8 cellular contexts compared by ENCODE assay signal in genomic region chr11:68146704-68147474, GRCh38. TPM values are rescaled to one million over a fixed set of nuclear protein-coding genes. Genes with fewer than 3 reads are reported as not detected.
A peak's percentile ranks its signal among the peaks of the same experiment; 100 is the strongest.
DNase-seq lines count a peak whose midpoint lies in the region; ATAC-seq and TF ChIP-seq lines count a peak whose summit lies in the region.

No MANE protein-coding gene starts in this region.

- no peaks in the 10 kb centered on the region for H3K9me3 Mint-ChIP-seq in CD8-positive, alpha-beta T cell
- no peaks in the 10 kb centered on the region for H3K9me3 Mint-ChIP-seq in activated CD8-positive, alpha-beta memory T cell treated with anti-CD3 and anti-CD28 coated beads, Interleukin-2, amount 10 ng/mL, durations not matched to agents 7 days and 5 days (ENCODE audit: low read depth)

- POLR2A ChIA-PET in CD8-positive, alpha-beta T cell (lab: Charles Lee), result no interaction called here

- no peak for ATAC-seq in CD8-positive, alpha-beta T cell
- ATAC-seq in GM21447 (IDR thresholded peaks at IDR 0.05; ENCODE audit: unreplicated experiment) (no peak), HG03095 (IDR thresholded peaks at IDR 0.05; ENCODE audit: unreplicated experiment) (no peak)
- ATAC-seq in activated CD8-positive, alpha-beta memory T cell treated with anti-CD3 and anti-CD28 coated beads, Interleukin-2, amount 10 ng/mL, durations not matched to agents 7 days and 5 days, result no peak

- peak; percentile 67 for DNase-seq in H4 (ENCODE audit: low spot score)
- DNase-seq in NCI-H510A treated with DMSO at 0.1 percent for 48 hours (lab: John Stamatoyannopoulos, UW), result peak; percentile 79
- peak; percentile 30 for DNase-seq in putamen (ENCODE audit: low spot score)
- no peak for DNase-seq in CD8-positive, alpha-beta T cell
- no peak for DNase-seq in activated CD8-positive, alpha-beta memory T cell treated with anti-CD3 and anti-CD28 coated beads, Interleukin-2, amount 10 ng/mL, durations not matched to agents 7 days and 5 days

- peaks cover 7 to 19% of the 10 kb centered on the region in 2 donors for H3K4me1 ChIP-seq in esophagus (ENCODE audit: control insufficient read depth in 2 of 2, insufficient read depth in 2 of 2, low read length in 1 of 2)
- H3K4me1 ChIP-seq in CD8-positive, alpha-beta T cell (ENCODE audit: insufficient read depth, low read length), result peaks cover 7% of the 10 kb centered on the region

- no peaks in the 10 kb centered on the region for H3K36me3 ChIP-seq in esophagus (ENCODE audit: control insufficient read depth in 2 of 2, insufficient read depth in 2 of 2, low read length in 1 of 2)
- H3K36me3 ChIP-seq in CD8-positive, alpha-beta T cell (ENCODE audit: insufficient read depth, low read length), result no peaks in the 10 kb centered on the region

- no peaks in the 10 kb centered on the region for H3K9me3 ChIP-seq in esophagus (ENCODE audit: control insufficient read depth in 2 of 2, insufficient read depth in 1 of 2, low read depth in 1 of 2, low read length in 1 of 2)
- H3K9me3 ChIP-seq in CD8-positive, alpha-beta T cell (ENCODE audit: low read length), result no peaks in the 10 kb centered on the region

- no peaks in the 10 kb centered on the region for H3K36me3 Mint-ChIP-seq in CD8-positive, alpha-beta T cell
- no peaks in the 10 kb centered on the region for H3K36me3 Mint-ChIP-seq in activated CD8-positive, alpha-beta memory T cell treated with anti-CD3 and anti-CD28 coated beads, Interleukin-2, amount 10 ng/mL, durations not matched to agents 7 days and 5 days

- no peak overlapping the region for H3K4me3 Mint-ChIP-seq in CD8-positive, alpha-beta T cell
- no peak overlapping the region for H3K4me3 Mint-ChIP-seq in activated CD8-positive, alpha-beta memory T cell treated with anti-CD3 and anti-CD28 coated beads, Interleukin-2, amount 10 ng/mL, durations not matched to agents 7 days and 5 days

- 37 to 41% methylated on average over 13 of the region's 13 CpGs for WGBS in esophagus, 2 donors

- intact Hi-C loops in CD8-positive, alpha-beta T cell (cut with DNase I, micrococcal nuclease), result no loop called here

- CTCF ChIA-PET in CD8-positive, alpha-beta T cell (lab: Charles Lee), result no interaction called here
- CTCF ChIA-PET in activated CD8-positive, alpha-beta memory T cell treated with anti-CD3 and anti-CD28 coated beads, Interleukin-2, amount 10 ng/mL, durations not matched to agents 7 days and 5 days (lab: Charles Lee), result no interaction called here

- H3K4me3 ChIP-seq in esophagus (ENCODE audit: low read depth in 1 of 2, low read length in 2 of 2), result no peak overlapping the region
- H3K4me3 ChIP-seq in CD8-positive, alpha-beta T cell (ENCODE audit: low read depth, low read length), result no peak overlapping the region

- no peak overlapping the region for H3K27ac Mint-ChIP-seq in CD8-positive, alpha-beta T cell
- H3K27ac Mint-ChIP-seq in activated CD8-positive, alpha-beta memory T cell treated with anti-CD3 and anti-CD28 coated beads, Interleukin-2, amount 10 ng/mL, durations not matched to agents 7 days and 5 days, result no peak overlapping the region

- no peaks in the 10 kb centered on the region for H3K27me3 Mint-ChIP-seq in CD8-positive, alpha-beta T cell (ENCODE audit: low read depth)
- H3K27me3 Mint-ChIP-seq in activated CD8-positive, alpha-beta memory T cell treated with anti-CD3 and anti-CD28 coated beads, Interleukin-2, amount 10 ng/mL, durations not matched to agents 7 days and 5 days, result no peaks in the 10 kb centered on the region

- no peak for TF ChIP-seq CTCF in CD8-positive, alpha-beta T cell (IDR thresholded peaks at IDR 0.05)

- H3K27ac ChIP-seq in esophagus (ENCODE audit: low read depth in 2 of 2, low read length in 1 of 2), result peak overlapping the region; percentile 46 to 60
- H3K27ac ChIP-seq in CD8-positive, alpha-beta T cell (ENCODE audit: low read depth, low read length), result no peak overlapping the region

- H3K4me1 Mint-ChIP-seq in CD8-positive, alpha-beta T cell (ENCODE audit: low read depth), result peaks cover 4% of the 10 kb centered on the region
- H3K4me1 Mint-ChIP-seq in activated CD8-positive, alpha-beta memory T cell treated with anti-CD3 and anti-CD28 coated beads, Interleukin-2, amount 10 ng/mL, durations not matched to agents 7 days and 5 days, result peaks cover 12% of the 10 kb centered on the region

- H3K27me3 ChIP-seq in esophagus (ENCODE audit: control insufficient read depth in 1 of 2, insufficient read depth in 2 of 2, low read length in 2 of 2), result no peaks in the 10 kb centered on the region
- no peaks in the 10 kb centered on the region for H3K27me3 ChIP-seq in CD8-positive, alpha-beta T cell (ENCODE audit: insufficient read depth, low read length)

RNA-seq across cellular contexts. Expression of gene CHKA, which starts 25.7 kb away (rescaled TPM):
- total RNA-seq in H4 (2014; rRNA removed; shearing (Covaris generic)), result 9.4 and 9.8 TPM in 2 replicates
- 1 to 10 TPM; 3.7 to 7.3 TPM for polyA plus RNA-seq in esophagus
- 10 to 100 TPM; 50.2 to 54.6 TPM for total RNA-seq in CD8-positive, alpha-beta T cell
- total RNA-seq in activated CD8-positive, alpha-beta memory T cell treated with anti-CD3 and anti-CD28 coated beads, Interleukin-2, amount 10 ng/mL, durations not matched to agents 7 days and 5 days, result 10 to 100 TPM in 1 of 2 experiments, 1 to 10 TPM in 1; 5.3 to 12.9 TPM

Comparison
In these comparisons a context has a peak if more than half of its experiments do, and no peak if none do; other contexts are left out.
1. DNase-seq: peak in H4 (single experiment), NCI-H510A treated with DMSO at 0.1 percent for 48 hours (single experiment) and putamen (single experiment); none in CD8-positive, alpha-beta T cell (0 of 7) and activated CD8-positive, alpha-beta memory T cell treated with anti-CD3 and anti-CD28 coated beads, Interleukin-2, amount 10 ng/mL, durations not matched to agents 7 days and 5 days (single experiment).